1 cellular context compared by ENCODE assay signal in the genomic region with DNA sequence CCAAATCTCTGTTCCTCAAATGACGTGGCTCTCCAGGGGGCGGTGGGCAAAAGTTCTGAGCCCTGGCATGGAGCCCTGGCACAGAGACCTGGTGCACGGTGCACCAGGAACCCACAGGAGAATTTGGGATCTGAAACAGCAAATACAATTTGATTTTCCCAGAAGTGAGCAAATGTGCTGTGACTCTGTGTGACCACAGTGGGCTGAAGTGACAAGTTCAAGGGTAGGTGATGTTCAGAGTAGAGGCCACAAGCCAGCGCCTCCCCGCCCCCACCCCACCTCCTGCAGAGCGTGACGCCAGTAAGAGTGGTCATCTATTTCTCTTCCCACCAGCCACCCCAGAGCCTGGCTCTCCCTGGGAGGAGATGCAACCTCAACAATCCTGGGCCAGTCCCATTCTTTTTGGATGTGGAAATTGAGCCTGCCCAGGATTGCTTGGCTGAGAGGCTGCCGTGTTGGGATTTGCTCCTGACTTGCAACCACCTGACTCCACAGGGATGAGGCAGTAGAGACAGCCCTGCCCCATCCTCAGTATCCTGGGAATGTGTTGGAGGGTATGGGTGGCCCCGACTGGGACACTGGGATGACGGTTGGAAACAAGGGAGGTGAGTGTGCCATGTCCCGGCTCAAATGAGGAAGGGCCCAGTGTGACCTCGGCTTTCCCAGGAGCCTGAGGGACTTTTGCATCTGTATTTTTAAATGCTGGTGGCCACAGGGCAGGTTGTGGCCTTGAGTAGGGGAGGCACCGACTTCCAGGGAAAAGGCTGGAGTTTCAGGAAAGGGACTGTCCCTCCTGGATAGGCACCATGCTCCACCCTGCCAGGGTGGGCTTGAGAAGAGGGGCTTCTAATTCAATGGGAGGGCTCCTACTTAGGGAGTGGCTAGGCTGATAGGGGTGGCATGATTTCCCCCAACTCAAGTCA.
A peak's percentile ranks its signal among the peaks of the same experiment; 100 is the strongest.
TF ChIP-seq lines count a peak whose summit lies in the region.

No MANE protein-coding gene starts in this region.

TF ChIP-seq in HepG2, 621 proteins besides CTCF, POLR2A, EP300 and RAD21 (continued from another document):
- TF ChIP-seq PHF21A (CRISPR knock-in tag; IDR thresholded peaks at IDR 0.05): 0 out of 2 replicates have a peak, but pooled peaks have one; percentile 23
- TF ChIP-seq, protein P1, sequence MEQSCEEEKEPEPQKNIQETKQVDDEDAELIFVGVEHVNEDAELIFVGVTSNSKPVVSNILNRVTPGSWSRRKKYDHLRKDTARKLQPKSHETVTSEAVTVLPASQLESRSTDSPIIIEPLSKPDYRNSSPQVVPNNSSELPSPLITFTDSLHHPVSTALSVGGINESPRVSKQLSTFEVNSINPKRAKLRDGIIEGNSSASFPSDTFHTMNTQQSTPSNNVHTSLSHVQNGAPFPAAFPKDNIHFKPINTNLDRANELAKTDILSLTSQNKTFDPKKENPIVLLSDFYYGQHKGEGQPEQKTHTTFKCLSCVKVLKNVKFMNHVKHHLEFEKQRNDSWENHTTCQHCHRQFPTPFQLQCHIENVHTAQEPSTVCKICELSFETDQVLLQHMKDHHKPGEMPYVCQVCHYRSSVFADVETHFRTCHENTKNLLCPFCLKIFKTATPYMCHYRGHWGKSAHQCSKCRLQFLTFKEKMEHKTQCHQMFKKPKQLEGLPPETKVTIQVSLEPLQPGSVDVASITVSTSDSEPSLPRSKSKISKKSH (CRISPR knock-in tag; IDR thresholded peaks at IDR 0.05; ENCODE audit: borderline replicate concordance): no peak
- TF ChIP-seq AHR (CRISPR knock-in tag; IDR thresholded peaks at IDR 0.05): no peak
- TF ChIP-seq, protein P2, sequence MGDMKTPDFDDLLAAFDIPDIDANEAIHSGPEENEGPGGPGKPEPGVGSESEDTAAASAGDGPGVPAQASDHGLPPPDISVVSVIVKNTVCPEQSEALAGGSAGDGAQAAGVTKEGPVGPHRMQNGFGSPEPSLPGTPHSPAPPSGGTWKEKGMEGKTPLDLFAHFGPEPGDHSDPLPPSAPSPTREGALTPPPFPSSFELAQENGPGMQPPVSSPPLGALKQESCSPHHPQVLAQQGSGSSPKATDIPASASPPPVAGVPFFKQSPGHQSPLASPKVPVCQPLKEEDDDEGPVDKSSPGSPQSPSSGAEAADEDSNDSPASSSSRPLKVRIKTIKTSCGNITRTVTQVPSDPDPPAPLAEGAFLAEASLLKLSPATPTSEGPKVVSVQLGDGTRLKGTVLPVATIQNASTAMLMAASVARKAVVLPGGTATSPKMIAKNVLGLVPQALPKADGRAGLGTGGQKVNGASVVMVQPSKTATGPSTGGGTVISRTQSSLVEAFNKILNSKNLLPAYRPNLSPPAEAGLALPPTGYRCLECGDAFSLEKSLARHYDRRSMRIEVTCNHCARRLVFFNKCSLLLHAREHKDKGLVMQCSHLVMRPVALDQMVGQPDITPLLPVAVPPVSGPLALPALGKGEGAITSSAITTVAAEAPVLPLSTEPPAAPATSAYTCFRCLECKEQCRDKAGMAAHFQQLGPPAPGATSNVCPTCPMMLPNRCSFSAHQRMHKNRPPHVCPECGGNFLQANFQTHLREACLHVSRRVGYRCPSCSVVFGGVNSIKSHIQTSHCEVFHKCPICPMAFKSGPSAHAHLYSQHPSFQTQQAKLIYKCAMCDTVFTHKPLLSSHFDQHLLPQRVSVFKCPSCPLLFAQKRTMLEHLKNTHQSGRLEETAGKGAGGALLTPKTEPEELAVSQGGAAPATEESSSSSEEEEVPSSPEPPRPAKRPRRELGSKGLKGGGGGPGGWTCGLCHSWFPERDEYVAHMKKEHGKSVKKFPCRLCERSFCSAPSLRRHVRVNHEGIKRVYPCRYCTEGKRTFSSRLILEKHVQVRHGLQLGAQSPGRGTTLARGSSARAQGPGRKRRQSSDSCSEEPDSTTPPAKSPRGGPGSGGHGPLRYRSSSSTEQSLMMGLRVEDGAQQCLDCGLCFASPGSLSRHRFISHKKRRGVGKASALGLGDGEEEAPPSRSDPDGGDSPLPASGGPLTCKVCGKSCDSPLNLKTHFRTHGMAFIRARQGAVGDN (CRISPR knock-in tag; IDR thresholded peaks at IDR 0.05): peak; percentile 34
- TF ChIP-seq, protein P3, sequence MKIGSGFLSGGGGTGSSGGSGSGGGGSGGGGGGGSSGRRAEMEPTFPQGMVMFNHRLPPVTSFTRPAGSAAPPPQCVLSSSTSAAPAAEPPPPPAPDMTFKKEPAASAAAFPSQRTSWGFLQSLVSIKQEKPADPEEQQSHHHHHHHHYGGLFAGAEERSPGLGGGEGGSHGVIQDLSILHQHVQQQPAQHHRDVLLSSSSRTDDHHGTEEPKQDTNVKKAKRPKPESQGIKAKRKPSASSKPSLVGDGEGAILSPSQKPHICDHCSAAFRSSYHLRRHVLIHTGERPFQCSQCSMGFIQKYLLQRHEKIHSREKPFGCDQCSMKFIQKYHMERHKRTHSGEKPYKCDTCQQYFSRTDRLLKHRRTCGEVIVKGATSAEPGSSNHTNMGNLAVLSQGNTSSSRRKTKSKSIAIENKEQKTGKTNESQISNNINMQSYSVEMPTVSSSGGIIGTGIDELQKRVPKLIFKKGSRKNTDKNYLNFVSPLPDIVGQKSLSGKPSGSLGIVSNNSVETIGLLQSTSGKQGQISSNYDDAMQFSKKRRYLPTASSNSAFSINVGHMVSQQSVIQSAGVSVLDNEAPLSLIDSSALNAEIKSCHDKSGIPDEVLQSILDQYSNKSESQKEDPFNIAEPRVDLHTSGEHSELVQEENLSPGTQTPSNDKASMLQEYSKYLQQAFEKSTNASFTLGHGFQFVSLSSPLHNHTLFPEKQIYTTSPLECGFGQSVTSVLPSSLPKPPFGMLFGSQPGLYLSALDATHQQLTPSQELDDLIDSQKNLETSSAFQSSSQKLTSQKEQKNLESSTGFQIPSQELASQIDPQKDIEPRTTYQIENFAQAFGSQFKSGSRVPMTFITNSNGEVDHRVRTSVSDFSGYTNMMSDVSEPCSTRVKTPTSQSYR (CRISPR knock-in tag; IDR thresholded peaks at IDR 0.05; ENCODE audit: borderline replicate concordance): peak; percentile 62; the same call in 1 of the 2 replicates
- no peak for TF ChIP-seq ZNF570 (CRISPR knock-in tag; IDR thresholded peaks at IDR 0.05; ENCODE audit: borderline replicate concordance)
- no peak for TF ChIP-seq ZKSCAN5 (CRISPR knock-in tag; IDR thresholded peaks at IDR 0.05)
- TF ChIP-seq SRSF1 (optimal IDR thresholded peaks at IDR 0.05; ENCODE audit: low read depth, low read length): no peak
- TF ChIP-seq ZNF350 (CRISPR knock-in tag; IDR thresholded peaks at IDR 0.05; ENCODE audit: borderline replicate concordance, low read depth): no peak
- TF ChIP-seq ZNF24 (IDR thresholded peaks at IDR 0.05): no peak
- TF ChIP-seq, protein P4, sequence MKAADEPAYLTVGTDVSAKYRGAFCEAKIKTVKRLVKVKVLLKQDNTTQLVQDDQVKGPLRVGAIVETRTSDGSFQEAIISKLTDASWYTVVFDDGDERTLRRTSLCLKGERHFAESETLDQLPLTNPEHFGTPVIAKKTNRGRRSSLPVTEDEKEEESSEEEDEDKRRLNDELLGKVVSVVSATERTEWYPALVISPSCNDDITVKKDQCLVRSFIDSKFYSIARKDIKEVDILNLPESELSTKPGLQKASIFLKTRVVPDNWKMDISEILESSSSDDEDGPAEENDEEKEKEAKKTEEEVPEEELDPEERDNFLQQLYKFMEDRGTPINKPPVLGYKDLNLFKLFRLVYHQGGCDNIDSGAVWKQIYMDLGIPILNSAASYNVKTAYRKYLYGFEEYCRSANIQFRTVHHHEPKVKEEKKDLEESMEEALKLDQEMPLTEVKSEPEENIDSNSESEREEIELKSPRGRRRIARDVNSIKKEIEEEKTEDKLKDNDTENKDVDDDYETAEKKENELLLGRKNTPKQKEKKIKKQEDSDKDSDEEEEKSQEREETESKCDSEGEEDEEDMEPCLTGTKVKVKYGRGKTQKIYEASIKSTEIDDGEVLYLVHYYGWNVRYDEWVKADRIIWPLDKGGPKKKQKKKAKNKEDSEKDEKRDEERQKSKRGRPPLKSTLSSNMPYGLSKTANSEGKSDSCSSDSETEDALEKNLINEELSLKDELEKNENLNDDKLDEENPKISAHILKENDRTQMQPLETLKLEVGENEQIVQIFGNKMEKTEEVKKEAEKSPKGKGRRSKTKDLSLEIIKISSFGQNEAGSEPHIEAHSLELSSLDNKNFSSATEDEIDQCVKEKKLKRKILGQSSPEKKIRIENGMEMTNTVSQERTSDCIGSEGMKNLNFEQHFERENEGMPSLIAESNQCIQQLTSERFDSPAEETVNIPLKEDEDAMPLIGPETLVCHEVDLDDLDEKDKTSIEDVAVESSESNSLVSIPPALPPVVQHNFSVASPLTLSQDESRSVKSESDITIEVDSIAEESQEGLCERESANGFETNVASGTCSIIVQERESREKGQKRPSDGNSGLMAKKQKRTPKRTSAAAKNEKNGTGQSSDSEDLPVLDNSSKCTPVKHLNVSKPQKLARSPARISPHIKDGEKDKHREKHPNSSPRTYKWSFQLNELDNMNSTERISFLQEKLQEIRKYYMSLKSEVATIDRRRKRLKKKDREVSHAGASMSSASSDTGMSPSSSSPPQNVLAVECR (CRISPR knock-in tag; IDR thresholded peaks at IDR 0.05; ENCODE audit: borderline replicate concordance): peak; percentile 36
- 0 out of 2 replicates have a peak, but pooled peaks have one; percentile 24 for TF ChIP-seq NRL (CRISPR knock-in tag; IDR thresholded peaks at IDR 0.05; ENCODE audit: borderline replicate concordance)
- TF ChIP-seq, protein P5, sequence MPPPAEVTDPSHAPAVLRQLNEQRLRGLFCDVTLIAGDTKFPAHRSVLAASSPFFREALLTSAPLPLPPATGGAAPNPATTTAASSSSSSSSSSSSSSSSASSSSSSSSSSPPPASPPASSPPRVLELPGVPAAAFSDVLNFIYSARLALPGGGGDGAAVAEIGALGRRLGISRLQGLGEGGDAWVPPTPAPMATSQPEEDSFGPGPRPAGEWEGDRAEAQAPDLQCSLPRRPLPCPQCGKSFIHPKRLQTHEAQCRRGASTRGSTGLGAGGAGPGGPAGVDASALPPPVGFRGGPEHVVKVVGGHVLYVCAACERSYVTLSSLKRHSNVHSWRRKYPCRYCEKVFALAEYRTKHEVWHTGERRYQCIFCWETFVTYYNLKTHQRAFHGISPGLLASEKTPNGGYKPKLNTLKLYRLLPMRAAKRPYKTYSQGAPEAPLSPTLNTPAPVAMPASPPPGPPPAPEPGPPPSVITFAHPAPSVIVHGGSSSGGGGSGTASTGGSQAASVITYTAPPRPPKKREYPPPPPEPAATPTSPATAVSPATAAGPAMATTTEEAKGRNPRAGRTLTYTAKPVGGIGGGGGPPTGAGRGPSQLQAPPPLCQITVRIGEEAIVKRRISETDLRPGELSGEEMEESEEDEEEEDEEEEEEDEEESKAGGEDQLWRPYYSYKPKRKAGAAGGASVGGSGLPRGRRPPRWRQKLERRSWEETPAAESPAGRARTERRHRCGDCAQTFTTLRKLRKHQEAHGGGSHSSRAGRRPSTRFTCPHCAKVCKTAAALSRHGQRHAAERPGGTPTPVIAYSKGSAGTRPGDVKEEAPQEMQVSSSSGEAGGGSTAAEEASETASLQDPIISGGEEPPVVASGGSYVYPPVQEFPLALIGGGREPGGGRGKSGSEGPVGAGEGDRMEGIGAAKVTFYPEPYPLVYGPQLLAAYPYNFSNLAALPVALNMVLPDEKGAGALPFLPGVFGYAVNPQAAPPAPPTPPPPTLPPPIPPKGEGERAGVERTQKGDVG (CRISPR knock-in tag; IDR thresholded peaks at IDR 0.05; ENCODE audit: borderline replicate concordance): no peak
- TF ChIP-seq ZBTB7B (CRISPR knock-in tag; IDR thresholded peaks at IDR 0.05): no peak
